ENCODE assay signal across 33 cellular contexts in the genomic region with DNA sequence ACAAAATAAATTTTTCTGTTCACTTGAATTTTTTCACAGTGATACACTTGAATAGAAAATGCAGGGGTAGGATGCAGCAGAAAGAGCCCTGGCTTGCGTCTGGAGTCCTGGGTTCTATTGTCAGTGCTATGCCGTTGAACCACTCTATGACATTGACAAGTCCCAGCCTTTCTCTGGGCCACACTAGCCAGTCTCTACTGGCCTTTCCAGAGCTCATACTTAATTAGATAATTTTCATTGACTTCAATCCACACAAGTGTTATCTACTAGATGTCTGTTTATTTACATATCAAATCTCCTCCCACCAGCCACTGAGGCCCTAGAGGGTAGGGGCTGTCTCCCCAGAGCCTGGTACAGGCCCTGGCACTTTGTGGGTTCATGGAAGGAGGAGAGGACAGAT. TPM values are rescaled to one million over a fixed set of nuclear protein-coding genes. Genes with fewer than 3 reads are reported as not detected.
"Had no signal": no experiment of that assay in that cellular context is flagged by ENCODE, and none has a peak within 500 bp of the region (broad histone marks: within the 10 kb centered on the region; RNA-seq: fewer than 3 reads in every experiment).

No MANE protein-coding gene starts in this region.

- H3K4me2 ChIP-seq: hepatocyte had no signal

- ATAC-seq: activated CD4-positive, CD25-positive, alpha-beta regulatory T cell treated with anti-CD3 and anti-CD28 coated beads, Interleukin-2, amount 50 U/mL, for 24 hours; body of pancreas; left colon; lower lobe of right lung; stimulated activated naive CD8-positive, alpha-beta T cell treated with anti-CD3 and anti-CD28 coated beads, Interleukin-15, Interleukin-2, amounts not matched to agents 100 U/mL and 50 U/mL, for 24 hours; upper lobe of right lung had no signal

- H3K27ac Mint-ChIP-seq: activated CD4-positive, alpha-beta memory T cell treated with anti-CD3 and anti-CD28 coated beads for 36 hours; activated CD4-positive, alpha-beta T cell treated with anti-CD3 and anti-CD28 coated beads, Interleukin-2, amount 10 ng/mL, durations not matched to agents 24 days and 14 days; activated naive CD4-positive, alpha-beta T cell treated with anti-CD3 and anti-CD28 coated beads for 36 hours; activated naive CD8-positive, alpha-beta T cell treated with anti-CD3 and anti-CD28 coated beads for 36 hours; activated T-helper 1 cell treated with anti-CD3 and anti-CD28 coated beads, Interleukin-12 subunit alpha, Interleukin-12 subunit beta, Interleukin-2, Interleukin-4 antibody, amounts not matched to agents 30 ng/mL and 10 ng/mL and 1 ng/mL, durations not matched to agents 14 hours and 24 hours and 36 hours; nephron had no signal

- H2AFZ ChIP-seq: hepatocyte had no signal

- H3K27me3 Mint-ChIP-seq: activated naive CD8-positive, alpha-beta T cell treated with anti-CD3 and anti-CD28 coated beads for 36 hours had no signal

- H3K4me3 ChIP-seq: adrenal gland, body of pancreas, gastroesophageal sphincter, hepatocyte, lower lobe of right lung, right lobe of liver, skin epidermis, upper lobe of right lung had no signal

- H3K9me3 ChIP-seq: adrenal gland, body of pancreas, gastroesophageal sphincter, lower lobe of right lung, right lobe of liver, upper lobe of right lung had no signal

- H3K4me3 Mint-ChIP-seq: activated CD4-positive, alpha-beta memory T cell treated with anti-CD3 and anti-CD28 coated beads for 36 hours; activated CD4-positive, alpha-beta T cell treated with anti-CD3 and anti-CD28 coated beads, Interleukin-2, amount 10 ng/mL, durations not matched to agents 24 days and 14 days; activated naive CD4-positive, alpha-beta T cell treated with anti-CD3 and anti-CD28 coated beads for 36 hours; activated naive CD8-positive, alpha-beta T cell treated with anti-CD3 and anti-CD28 coated beads for 36 hours; activated T-helper 1 cell treated with anti-CD3 and anti-CD28 coated beads, Interleukin-12 subunit alpha, Interleukin-12 subunit beta, Interleukin-2, Interleukin-4 antibody, amounts not matched to agents 30 ng/mL and 10 ng/mL and 1 ng/mL, durations not matched to agents 14 hours and 24 hours and 36 hours; nephron had no signal

- H3K36me3 Mint-ChIP-seq: activated CD4-positive, alpha-beta memory T cell treated with anti-CD3 and anti-CD28 coated beads for 36 hours; activated naive CD8-positive, alpha-beta T cell treated with anti-CD3 and anti-CD28 coated beads for 36 hours had no signal

- H3K79me2 ChIP-seq: hepatocyte had no signal

- H3K27ac ChIP-seq: body of pancreas, hepatocyte, lower lobe of right lung, right lobe of liver, upper lobe of right lung, WERI-Rb-1 had no signal

- H3K36me3 ChIP-seq: adrenal gland, gastroesophageal sphincter, lower lobe of right lung, right lobe of liver, upper lobe of right lung, WERI-Rb-1 had no signal

- H3K9me3 Mint-ChIP-seq: activated CD4-positive, alpha-beta memory T cell treated with anti-CD3 and anti-CD28 coated beads for 36 hours; activated CD4-positive, alpha-beta T cell treated with anti-CD3 and anti-CD28 coated beads, Interleukin-2, amount 10 ng/mL, durations not matched to agents 24 days and 14 days; activated naive CD4-positive, alpha-beta T cell treated with anti-CD3 and anti-CD28 coated beads for 36 hours; activated naive CD8-positive, alpha-beta T cell treated with anti-CD3 and anti-CD28 coated beads for 36 hours; activated T-helper 1 cell treated with anti-CD3 and anti-CD28 coated beads, Interleukin-12 subunit alpha, Interleukin-12 subunit beta, Interleukin-2, Interleukin-4 antibody, amounts not matched to agents 30 ng/mL and 10 ng/mL and 1 ng/mL, durations not matched to agents 14 hours and 24 hours and 36 hours; nephron had no signal

- DNase-seq: activated CD4-positive, alpha-beta memory T cell treated with anti-CD3 and anti-CD28 coated beads for 36 hours; activated CD4-positive, alpha-beta T cell treated with anti-CD3 and anti-CD28 coated beads, Interleukin-2, amount 10 ng/mL, durations not matched to agents 24 days and 14 days; activated CD8-positive, alpha-beta memory T cell treated with anti-CD3 and anti-CD28 coated beads, Interleukin-2, amount 50 U/mL, for 4 hours; activated effector memory CD4-positive, alpha-beta T cell treated with anti-CD3 and anti-CD28 coated beads, Interleukin-2, amount 50 U/mL, for 16 hours; activated naive CD4-positive, alpha-beta T cell treated with anti-CD3 and anti-CD28 coated beads for 36 hours; activated naive CD8-positive, alpha-beta T cell treated with anti-CD3 and anti-CD28 coated beads for 36 hours; activated T-cell treated with anti-CD3 and anti-CD28 coated beads, Interleukin-2, amount 50 U/mL, for 1 hour; adrenal gland; body of pancreas; effector memory CD4-positive, alpha-beta T cell; erythroblast; left colon; lower lobe of right lung; mesendoderm; stimulated activated CD4-positive, alpha-beta T cell treated with anti-CD3 and anti-CD28 coated beads, Interleukin-12 subunit alpha, Interleukin-12 subunit beta, amount 100 ng/mL, for 4 hours; stimulated activated CD4-positive, alpha-beta T cell treated with anti-CD3 and anti-CD28 coated beads, Interleukin-4, amount 100 ng/mL, for 1 hour; stimulated activated naive CD8-positive, alpha-beta T cell treated with anti-CD3 and anti-CD28 coated beads, Interleukin-15, Interleukin-2, amounts not matched to agents 100 U/mL and 50 U/mL, for 24 hours; substantia nigra; upper lobe of right lung; WERI-Rb-1 had no signal

- H3K27me3 ChIP-seq: adrenal gland, body of pancreas, gastroesophageal sphincter, hepatocyte, right lobe of liver, upper lobe of right lung had no signal

RNA-seq across cellular contexts. Expression of gene CELA3B, which starts 15.5 kb away (rescaled TPM):
- total RNA-seq: activated CD4-positive, alpha-beta memory T cell treated with anti-CD3 and anti-CD28 coated beads for 36 hours; activated CD4-positive, alpha-beta T cell treated with anti-CD3 and anti-CD28 coated beads, Interleukin-2, amount 10 ng/mL, durations not matched to agents 24 days and 14 days; activated CD8-positive, alpha-beta memory T cell treated with anti-CD3 and anti-CD28 coated beads for 36 hours; activated naive CD4-positive, alpha-beta T cell treated with anti-CD3 and anti-CD28 coated beads for 36 hours; activated naive CD8-positive, alpha-beta T cell treated with anti-CD3 and anti-CD28 coated beads for 36 hours; activated T-helper 1 cell treated with anti-CD3 and anti-CD28 coated beads, Interleukin-12 subunit alpha, Interleukin-12 subunit beta, Interleukin-2, Interleukin-4 antibody, amounts not matched to agents 30 ng/mL and 10 ng/mL and 1 ng/mL, durations not matched to agents 14 hours and 24 hours and 36 hours; gastroesophageal sphincter; lower lobe of right lung; mononuclear cell; osteoblast; right lobe of liver; T-helper 1 cell treated with Interleukin-12 subunit alpha and Interleukin-12 subunit beta and Interleukin-4 antibody, amounts not matched to agents 30 ng/mL and 1 ng/mL, for 36 hours; upper lobe of right lung had no signal
- polyA plus RNA-seq: hepatocyte, keratinocyte had no signal

RNA-seq across cellular contexts. Expression of gene CELA3A, which starts 40.1 kb away (rescaled TPM):
- total RNA-seq: activated CD4-positive, alpha-beta memory T cell treated with anti-CD3 and anti-CD28 coated beads for 36 hours; activated CD4-positive, alpha-beta T cell treated with anti-CD3 and anti-CD28 coated beads, Interleukin-2, amount 10 ng/mL, durations not matched to agents 24 days and 14 days; activated CD8-positive, alpha-beta memory T cell treated with anti-CD3 and anti-CD28 coated beads for 36 hours; activated naive CD4-positive, alpha-beta T cell treated with anti-CD3 and anti-CD28 coated beads for 36 hours; activated naive CD8-positive, alpha-beta T cell treated with anti-CD3 and anti-CD28 coated beads for 36 hours; activated T-helper 1 cell treated with anti-CD3 and anti-CD28 coated beads, Interleukin-12 subunit alpha, Interleukin-12 subunit beta, Interleukin-2, Interleukin-4 antibody, amounts not matched to agents 30 ng/mL and 10 ng/mL and 1 ng/mL, durations not matched to agents 14 hours and 24 hours and 36 hours; dermis microvascular lymphatic vessel endothelial cell; gastroesophageal sphincter; lower lobe of right lung; mononuclear cell; osteoblast; T-helper 1 cell treated with Interleukin-12 subunit alpha and Interleukin-12 subunit beta and Interleukin-4 antibody, amounts not matched to agents 30 ng/mL and 1 ng/mL, for 36 hours; upper lobe of right lung had no signal
- polyA plus RNA-seq: keratinocyte had no signal
